31 cellular contexts compared by ENCODE assay signal in genomic region chrX:52558140-52558539, GRCh38. TPM values are rescaled to one million over a fixed set of nuclear protein-coding genes. Genes with fewer than 3 reads are reported as not detected.
DNase-seq lines count a peak whose midpoint lies in the region; ATAC-seq, FAIRE-seq and TF ChIP-seq lines count a peak whose summit lies in the region.
"Had no signal": no experiment of that assay in that cellular context is flagged by ENCODE, and none has a peak within 500 bp of the region (broad histone marks: within the 10 kb centered on the region; RNA-seq: fewer than 3 reads in every experiment).

No MANE protein-coding gene starts in this region.

- no peak overlapping the region for H2AFZ ChIP-seq in HepG2 (ENCODE audit: low read length)

- H3K79me2 ChIP-seq in HepG2 (ENCODE audit: insufficient read depth, low read length), result no peaks in the 10 kb centered on the region

- ATAC-seq in left lobe of liver (peak; percentile 94), HepG2 (peak; percentile 68; the same call in 2 of the 3 replicates), right lobe of liver (peak; percentile 88 to 93 (median 90))
- ATAC-seq in stimulated activated effector memory CD8-positive, alpha-beta T cell treated with anti-CD3 and anti-CD28 coated beads, Interleukin-12 subunit alpha, Interleukin-12 subunit beta, amount 100 ng/mL, for 72 hours, result no peak
- ATAC-seq: GM12878 had no signal

- no peak overlapping the region for H3K27ac ChIP-seq in HepG2 (ENCODE audit: extremely low read length, insufficient read depth, low read length)
- H3K27ac ChIP-seq in right lobe of liver, result no peak overlapping the region
- H3K27ac ChIP-seq: BLaER1 had no signal

- H3K4me1 ChIP-seq in HepG2 (ENCODE audit: insufficient read depth, low read length) (no peaks in the 10 kb centered on the region), right lobe of liver (no peaks in the 10 kb centered on the region)
- H3K4me1 ChIP-seq: BE2C, BLaER1 had no signal

- POLR2A ChIA-PET in HepG2 (lab: Yijun Ruan, JAX), result no interaction called here

- H3K36me3 ChIP-seq in HepG2 (replicated peaks in 1 of 2; ENCODE audit: control insufficient read depth in 1 of 2, insufficient read depth in 2 of 2, low read length in 2 of 2) (no peaks in the 10 kb centered on the region), right lobe of liver (no peaks in the 10 kb centered on the region)
- H3K36me3 ChIP-seq: BE2C, BLaER1 had no signal

- no peak for TF ChIP-seq RAD21 in HepG2 (CRISPR knock-in tag; IDR thresholded peaks at IDR 0.05)

- H3K36me3 Mint-ChIP-seq in stimulated activated effector memory CD8-positive, alpha-beta T cell treated with anti-CD3 and anti-CD28 coated beads, Interleukin-12 subunit alpha, Interleukin-12 subunit beta, amount 100 ng/mL, for 72 hours, result no peaks in the 10 kb centered on the region
- H3K36me3 Mint-ChIP-seq: CD14-positive monocyte; CD4-positive, alpha-beta memory T cell; CD4-positive, CD25-positive, alpha-beta regulatory T cell; CD8-positive, alpha-beta memory T cell had no signal

- 0% methylated on average over 2 of the region's 3 CpGs for WGBS in HepG2 (ENCODE audit: low lambda C conversion rate)
- WGBS in right lobe of liver (ENCODE audit: insufficient coverage, low coverage, low lambda C conversion rate, missing lambda C conversion rate), result no CpG with 5 or more reads among the region's 3 CpGs

- TF ChIP-seq EP300 in HepG2 (IDR thresholded peaks at IDR 0.05; ENCODE audit: low read depth in 2 of 2, low read length in 2 of 2) (no peak), HepG2 (CRISPR knock-in tag; IDR thresholded peaks at IDR 0.05; ENCODE audit: borderline replicate concordance) (no peak)

- DNase-seq in left lobe of liver (ENCODE audit: low spot score), result no peak
- DNase-seq in HepG2 (ENCODE audit: low spot score), result peak; percentile 6
- DNase-seq in right lobe of liver, result no peak
- DNase-seq in NAMALWA (ENCODE audit: low spot score), result no peak
- no peak for DNase-seq in stimulated activated effector memory CD8-positive, alpha-beta T cell treated with anti-CD3 and anti-CD28 coated beads, Interleukin-12 subunit alpha, Interleukin-12 subunit beta, amount 100 ng/mL, for 72 hours (ENCODE audit: low spot score in 2 of 2)
- no peak for DNase-seq in T1000 (lab: John Stamatoyannopoulos, UW)
- DNase-seq in NCI-H2107 treated with DMSO at 0.1 percent for 48 hours (lab: John Stamatoyannopoulos, UW; ENCODE audit: unreplicated experiment), result no peak
- DNase-seq: 8988T; ACHN; BE2C; C1 segment of cervical spinal cord; CD4-positive, alpha-beta memory T cell; CD4-positive, CD25-positive, alpha-beta regulatory T cell; CD8-positive, alpha-beta memory T cell; COR-L47; DMS 273 treated with DMSO at 0.1 percent for 48 hours; DMS153; DMS53; DMS79; DND-41; EL; GDM1 had no signal

- BruUV-seq in HepG2 (replicated peaks; lab: Mats Ljungman, UMichigan), result no TSS peak

- CTCF ChIA-PET in HepG2 (lab: Yijun Ruan, JAX; ENCODE audit: low intra/inter-chr PET ratio, low total read pairs), result no interaction called here

- no peaks in the 10 kb centered on the region for H3K9me3 Mint-ChIP-seq in stimulated activated effector memory CD8-positive, alpha-beta T cell treated with anti-CD3 and anti-CD28 coated beads, Interleukin-12 subunit alpha, Interleukin-12 subunit beta, amount 100 ng/mL, for 72 hours
- H3K9me3 Mint-ChIP-seq: CD4-positive, alpha-beta memory T cell; CD4-positive, CD25-positive, alpha-beta regulatory T cell; CD8-positive, alpha-beta memory T cell had no signal

- H3K9ac ChIP-seq in HepG2 (ENCODE audit: insufficient read depth, low read depth, low read length), result no peak overlapping the region
- H3K9ac ChIP-seq: BLaER1 had no signal

- no peaks in the 10 kb centered on the region for H3K9me3 ChIP-seq in HepG2 (ENCODE audit: low read length)
- H3K9me3 ChIP-seq in right lobe of liver, result no peaks in the 10 kb centered on the region
- H3K9me3 ChIP-seq: BE2C, BLaER1 had no signal

- H3K4me2 ChIP-seq in HepG2 (ENCODE audit: low read depth, low read length), result no peak overlapping the region
- H3K4me2 ChIP-seq: BLaER1 had no signal

- H3K4me3 ChIP-seq in HepG2 (replicated peaks in 1 of 3; ENCODE audit: insufficient read depth in 1 of 3, low read depth in 2 of 3, low read length in 3 of 3), result no peak overlapping the region
- H3K4me3 ChIP-seq in right lobe of liver, result no peak overlapping the region
- H3K4me3 ChIP-seq: BLaER1, GM12878 had no signal

- no peak overlapping the region for H3K27ac Mint-ChIP-seq in stimulated activated effector memory CD8-positive, alpha-beta T cell treated with anti-CD3 and anti-CD28 coated beads, Interleukin-12 subunit alpha, Interleukin-12 subunit beta, amount 100 ng/mL, for 72 hours
- H3K27ac Mint-ChIP-seq: CD14-positive monocyte; CD4-positive, alpha-beta memory T cell; CD4-positive, CD25-positive, alpha-beta regulatory T cell; CD8-positive, alpha-beta memory T cell had no signal

- TF ChIP-seq CTCF in HepG2 (CRISPR knock-in tag; IDR thresholded peaks at IDR 0.05), result no peak
- peak; percentile 6 to 48 (median 14) for TF ChIP-seq CTCF in right lobe of liver (IDR thresholded peaks at IDR 0.05)

- TF ChIP-seq POLR2A in HepG2 (IDR thresholded peaks at IDR 0.05; ENCODE audit: insufficient read depth in 1 of 2, low read depth in 2 of 2, low read length in 2 of 2) (no peak), right lobe of liver (IDR thresholded peaks at IDR 0.05) (no peak)

- H4K20me1 ChIP-seq in HepG2 (ENCODE audit: insufficient read depth, low read length), result no peaks in the 10 kb centered on the region

- H3K4me1 Mint-ChIP-seq in stimulated activated effector memory CD8-positive, alpha-beta T cell treated with anti-CD3 and anti-CD28 coated beads, Interleukin-12 subunit alpha, Interleukin-12 subunit beta, amount 100 ng/mL, for 72 hours, result no peaks in the 10 kb centered on the region
- H3K4me1 Mint-ChIP-seq: CD14-positive monocyte; CD4-positive, alpha-beta memory T cell; CD4-positive, CD25-positive, alpha-beta regulatory T cell; CD8-positive, alpha-beta memory T cell had no signal

- H3K27me3 ChIP-seq in HepG2 (ENCODE audit: control insufficient read depth in 1 of 2, insufficient read depth in 2 of 2, low read length in 2 of 2) (no peaks in the 10 kb centered on the region), right lobe of liver (no peaks in the 10 kb centered on the region)
- H3K27me3 ChIP-seq: BE2C had no signal

- in situ Hi-C loops in HepG2 (cut with HindIII; ENCODE audit: extremely low pct_ligation_motif_present, low pct_unique_long_range_greater_than_20kb), result no loop called here

- no peak overlapping the region for H3K4me3 Mint-ChIP-seq in stimulated activated effector memory CD8-positive, alpha-beta T cell treated with anti-CD3 and anti-CD28 coated beads, Interleukin-12 subunit alpha, Interleukin-12 subunit beta, amount 100 ng/mL, for 72 hours
- H3K4me3 Mint-ChIP-seq: CD14-positive monocyte; CD4-positive, alpha-beta memory T cell; CD4-positive, CD25-positive, alpha-beta regulatory T cell; CD8-positive, alpha-beta memory T cell had no signal

- intact Hi-C loops in HepG2 (cut with micrococcal nuclease; ENCODE audit: unreplicated experiment), result no loop called here
- intact Hi-C loops in right lobe of liver (cut with DNase I), result no loop called here

- no peak for FAIRE-seq in HepG2 (lab: Jason Lieb, UNC)
- FAIRE-seq: A204.1, GM12878, GM12892, GM18507, GM19239 had no signal

TF ChIP-seq in HepG2, 621 proteins besides CTCF, POLR2A, EP300 and RAD21:
- no peak for TF ChIP-seq MIER2 (CRISPR knock-in tag; IDR thresholded peaks at IDR 0.05)
- peak; percentile 79 for TF ChIP-seq CEBPB (IDR thresholded peaks at IDR 0.05; ENCODE audit: borderline replicate concordance, low read depth, low read length)

RNA-seq across cellular contexts. Expression of gene XAGE1B, which starts 41.3 kb away (rescaled TPM):
- not detected for total RNA-seq in left lobe of liver
- total RNA-seq in HepG2 (2016; rRNA removed; fragmentation: Illumina TruSeq; extraction: Trizol), result not detected in 2 replicates
- total RNA-seq in HepG2 (2016; cell fraction: cytosol; rRNA removed; fragmentation: Illumina TruSeq; extraction: Trizol; ENCODE audit: low read depth), result not detected in 2 replicates
- not detected in 2 replicates for total RNA-seq in HepG2 (2016; cell fraction: insoluble cytoplasmic fraction; rRNA removed; fragmentation: Illumina TruSeq; extraction: Trizol)
- total RNA-seq in HepG2 (2016; cell fraction: membrane; rRNA removed; fragmentation: Illumina TruSeq; extraction: Trizol), result not detected in 2 replicates
- not detected in 2 replicates for total RNA-seq in HepG2 (2016; cell fraction: nucleus; rRNA removed; fragmentation: Illumina TruSeq; extraction: Trizol)
- not detected in 2 replicates for polyA plus RNA-seq in HepG2 (2011; rRNA removed)
- polyA plus RNA-seq in HepG2 (2011; cell fraction: cytosol; rRNA removed), result not detected in 2 replicates
- polyA plus RNA-seq in HepG2 (2011; cell fraction: nucleus; rRNA removed), result not detected in 2 replicates
- polyA plus RNA-seq in HepG2 (2012), result not detected in 2 replicates
- not detected in 2 replicates for polyA plus RNA-seq in HepG2 (2016; cell fraction: cytosol; fragmentation: Illumina TruSeq; extraction: Trizol; ENCODE audit: low read depth)
- polyA plus RNA-seq in HepG2 (2016; cell fraction: insoluble cytoplasmic fraction; fragmentation: Illumina TruSeq; extraction: Trizol; ENCODE audit: low read depth), result not detected in 2 replicates
- not detected in 2 replicates for polyA plus RNA-seq in HepG2 (2016; cell fraction: membrane; fragmentation: Illumina TruSeq; extraction: Trizol; ENCODE audit: low read depth)
- polyA plus RNA-seq in HepG2 (2016; cell fraction: nucleus; fragmentation: Illumina TruSeq; extraction: Trizol; ENCODE audit: insufficient read depth, low read depth), result not detected in 2 replicates
- not detected in 2 replicates for polyA minus RNA-seq in HepG2 (2011; rRNA and poly(A)+ RNA removed; ENCODE audit: low replicate concordance)
- not detected in 2 replicates for polyA minus RNA-seq in HepG2 (2011; cell fraction: cytosol; rRNA and poly(A)+ RNA removed)
- not detected in 2 replicates for polyA minus RNA-seq in HepG2 (2011; cell fraction: nucleus; rRNA and poly(A)+ RNA removed)
- total RNA-seq in right lobe of liver, result not detected
- total RNA-seq: CD4-positive, alpha-beta memory T cell; CD4-positive, CD25-positive, alpha-beta regulatory T cell; CD8-positive, alpha-beta memory T cell; G401; GM12878 had no signal
- polyA plus RNA-seq: AG04450; CD14-positive monocyte; CD4-positive, alpha-beta memory T cell; CD4-positive, CD25-positive, alpha-beta regulatory T cell; CD8-positive, alpha-beta memory T cell; GM12878 had no signal
